In the genomic region with DNA sequence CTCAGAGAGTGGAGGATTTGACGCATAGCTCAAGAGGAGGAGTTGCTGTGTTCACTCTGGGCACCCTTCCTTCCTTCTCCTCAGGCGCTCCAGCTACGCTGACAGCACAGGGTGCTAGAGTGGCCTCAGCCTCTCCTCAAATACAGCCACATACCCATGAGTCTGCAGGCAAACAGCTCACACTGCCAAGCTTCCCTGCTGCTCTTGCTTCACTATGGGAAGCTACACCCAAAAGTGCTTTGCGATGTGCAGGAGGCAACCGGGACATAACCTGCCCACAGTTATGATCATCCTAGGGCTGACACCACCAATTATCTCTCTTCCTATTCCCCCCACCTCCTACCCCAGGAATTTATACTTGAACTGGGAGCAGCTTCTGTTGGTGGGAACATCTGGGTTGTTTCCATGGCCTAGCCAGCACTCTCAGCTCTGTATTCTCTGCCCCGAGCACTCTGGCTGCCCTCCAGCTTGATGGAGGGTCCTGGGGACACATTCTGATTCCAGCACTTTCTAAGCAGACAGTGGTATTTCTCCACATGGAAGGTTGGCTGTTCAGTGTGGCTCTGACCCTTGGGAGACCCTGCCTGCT, we compare ENCODE assay signal across 10 cellular contexts. TPM values are rescaled to one million over a fixed set of nuclear protein-coding genes. Genes with fewer than 3 reads are reported as not detected.
DNase-seq lines count a peak whose midpoint lies in the region; ATAC-seq, FAIRE-seq and TF ChIP-seq lines count a peak whose summit lies in the region.
"Had no signal": no experiment of that assay in that cellular context is flagged by ENCODE, and none has a peak within 500 bp of the region (broad histone marks: within the 10 kb centered on the region; RNA-seq: fewer than 3 reads in every experiment).

No MANE protein-coding gene starts in this region.

- no peaks in the 10 kb centered on the region for H3K27me3 Mint-ChIP-seq in activated T-cell treated with anti-CD3 and anti-CD28 coated beads, Interleukin-2, amount 50 U/mL, for 24 hours

- peak; percentile 44 to 80 (median 66) for ATAC-seq in heart left ventricle
- ATAC-seq in pancreas: peak; percentile 39 to 62 (median 50)

- intact Hi-C loops in heart left ventricle (cut with DNase I): loop anchor here in 5 of 10 donors (5.0 kb wide), 3 partner anchors 40 to 95 kb away; a partner anchor contains a TSS
- intact Hi-C loops in pancreas (cut with DNase I): no loop called here

- no peak for FAIRE-seq in pancreas (lab: Jason Lieb, UNC)

- H3K4me3 Mint-ChIP-seq in activated T-cell treated with anti-CD3 and anti-CD28 coated beads, Interleukin-2, amount 50 U/mL, for 24 hours: no peak overlapping the region

- no peaks in the 10 kb centered on the region for H3K79me2 ChIP-seq in ACC112 (ENCODE audit: control insufficient read depth, insufficient read depth, low read length, unreplicated experiment)

- no peak for TF ChIP-seq CTCF in heart left ventricle (IDR thresholded peaks at IDR 0.05)
- TF ChIP-seq CTCF in pancreas (IDR thresholded peaks at IDR 0.05): no peak

- H2AFZ ChIP-seq in ACC112 (ENCODE audit: low read length, unreplicated experiment): no peak overlapping the region

- H3K4me3 ChIP-seq in ACC112 (ENCODE audit: low read depth, low read length) (no peak overlapping the region), heart left ventricle (peak overlapping the region in 2 of 12 donors; percentile 8 to 21), pancreas (no peak overlapping the region), H7 (ENCODE audit: insufficient read depth, low read depth, low read length) (no peak overlapping the region)

- H3K27ac ChIP-seq in ACC112 (ENCODE audit: low read depth, low read length): peak overlapping the region; percentile 45
- H3K27ac ChIP-seq in angular gyrus (ENCODE audit: low read depth, low read length): peak overlapping the region; percentile 91
- peak overlapping the region; percentile 71 to 98 (median 90) for H3K27ac ChIP-seq in heart left ventricle
- peak overlapping the region; percentile 76 to 96 (median 91) for H3K27ac ChIP-seq in pancreas

- H3K9me3 Mint-ChIP-seq in activated T-cell treated with anti-CD3 and anti-CD28 coated beads, Interleukin-2, amount 50 U/mL, for 24 hours: no peaks in the 10 kb centered on the region

- H3K4me1 Mint-ChIP-seq in activated T-cell treated with anti-CD3 and anti-CD28 coated beads, Interleukin-2, amount 50 U/mL, for 24 hours (ENCODE audit: low read depth): no peaks in the 10 kb centered on the region

- H3K27me3 ChIP-seq in ACC112 (ENCODE audit: insufficient read depth, low read length) (no peaks in the 10 kb centered on the region), heart left ventricle (no peaks in the 10 kb centered on the region), pancreas (no peaks in the 10 kb centered on the region), H7 (ENCODE audit: control insufficient read depth, insufficient read depth, low read length) (no peaks in the 10 kb centered on the region)

- H3K4me1 ChIP-seq in ACC112 (ENCODE audit: control insufficient read depth, insufficient read depth, low read length, unreplicated experiment) (peaks cover 17% of the 10 kb centered on the region), heart left ventricle (peaks cover 16 to 72% (median 52%) of the 10 kb centered on the region in 12 donors), pancreas (peaks cover 27 to 34% (median 29%) of the 10 kb centered on the region in 3 donors)

- H3K36me3 ChIP-seq in ACC112 (ENCODE audit: insufficient read depth, low read length) (peaks cover 12% of the 10 kb centered on the region; the same call in 1 of the 2 replicates), heart left ventricle (peaks cover 0 to 73% (median 48%) of the 10 kb centered on the region in 9 donors), pancreas (no peaks in the 10 kb centered on the region), H7 (replicated peaks; ENCODE audit: control insufficient read depth, insufficient read depth, low read length) (no peaks in the 10 kb centered on the region; the same call in 1 of the 2 replicates)

- H3K36me3 Mint-ChIP-seq in activated T-cell treated with anti-CD3 and anti-CD28 coated beads, Interleukin-2, amount 50 U/mL, for 24 hours (ENCODE audit: low read depth): peaks cover 52% of the 10 kb centered on the region

- H3K9me3 ChIP-seq in heart left ventricle: no peaks in the 10 kb centered on the region
- no peaks in the 10 kb centered on the region for H3K9me3 ChIP-seq in pancreas

- 14 to 27% (median 23%) methylated on average over 5 to 6 of the region's 6 CpGs for WGBS in heart left ventricle, 4 donors
- WGBS in pancreas, 2 donors: 36 to 40% methylated on average over 6 of the region's 6 CpGs

- no peak for TF ChIP-seq POLR2A in heart left ventricle (IDR thresholded peaks at IDR 0.05)

- peak in 4 of 5 donors; percentile 41 to 84 (median 79) for DNase-seq in heart left ventricle
- peak in 3 of 6 donors; percentile 39 to 51 (median 43) for DNase-seq in pancreas
- DNase-seq in NCI-H2029 treated with DMSO at 0.1 percent for 48 hours (lab: John Stamatoyannopoulos, UW): no peak
- DNase-seq in HT-29 (ENCODE audit: low spot score): no peak
- no peak for DNase-seq in activated T-cell treated with anti-CD3 and anti-CD28 coated beads, Interleukin-2, amount 50 U/mL, for 24 hours
- DNase-seq in H7: no peak
- DNase-seq: effector CD8-positive, alpha-beta T cell; NCI-H187 treated with DMSO at 0.1 percent for 48 hours had no signal

- no peak overlapping the region for H3K27ac Mint-ChIP-seq in activated T-cell treated with anti-CD3 and anti-CD28 coated beads, Interleukin-2, amount 50 U/mL, for 24 hours

RNA-seq across cellular contexts. Expression of a gene that starts 40.3 kb away (rescaled TPM):
- 10 to 100 TPM; 12.8 to 55.2 (median 17.8) TPM for total RNA-seq in heart left ventricle
- polyA plus RNA-seq in heart left ventricle: 10 to 100 TPM; 22.1 to 41.0 TPM
- total RNA-seq in pancreas: 10 to 100 TPM; 12.0 to 38.1 (median 24.3) TPM
- polyA plus RNA-seq in pancreas: 10 to 100 TPM; 67.3 to 77.5 TPM
- 296 and 304 TPM in 2 replicates for total RNA-seq in HT-29 (2014; rRNA removed; shearing (Covaris generic))
- total RNA-seq in H7 (2014; rRNA removed; shearing (Covaris generic)): 34.2 and 43.6 TPM in 2 replicates

Comparison
In these comparisons a context has a peak if more than half of its experiments do, and no peak if none do; other contexts are left out.
1. DNase-seq: peak in heart left ventricle (4 of 5); none in NCI-H2029 treated with DMSO at 0.1 percent for 48 hours (single experiment), HT-29 (single experiment), activated T-cell treated with anti-CD3 and anti-CD28 coated beads, Interleukin-2, amount 50 U/mL, for 24 hours (single experiment) and H7 (single experiment).
2. Peak in every context shown above with its lines, with median percentiles within 50 percentile points of each other: H3K27ac ChIP-seq.